Comparison of ENCODE assay signal across 8 cellular contexts in the genomic region with DNA sequence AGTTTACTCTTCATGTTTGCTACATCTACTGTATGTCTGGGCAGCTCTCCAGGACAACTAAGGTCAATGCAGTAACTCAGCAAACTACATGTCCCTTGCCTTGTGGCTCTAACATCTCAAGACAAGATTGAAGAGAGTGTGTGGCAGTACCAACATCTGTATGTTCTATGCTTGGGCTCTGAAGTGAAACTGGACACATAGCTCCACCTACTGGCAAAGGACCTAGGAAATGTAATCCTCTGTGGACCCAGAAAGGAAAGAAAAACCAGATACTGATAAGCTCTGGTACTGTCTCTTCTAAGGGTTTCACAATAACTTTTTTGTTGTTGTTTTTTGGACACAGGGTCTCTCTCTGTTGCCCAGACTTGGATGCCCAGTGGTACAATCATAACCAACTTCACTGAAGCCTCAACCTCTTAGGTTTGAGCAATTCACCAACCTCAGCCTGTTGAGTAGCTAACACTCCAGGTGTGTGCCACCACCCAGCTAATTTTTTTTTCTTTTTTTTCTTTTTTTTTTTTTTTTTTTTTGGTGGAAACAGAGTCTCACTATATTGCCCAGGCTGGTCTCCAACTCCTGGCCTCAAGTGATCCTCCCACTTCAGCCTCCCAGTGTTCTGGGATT.
A peak's percentile ranks its signal among the peaks of the same experiment; 100 is the strongest.
DNase-seq lines count a peak whose midpoint lies in the region; ATAC-seq and TF ChIP-seq lines count a peak whose summit lies in the region.

No MANE protein-coding gene starts in this region.

- TF ChIP-seq CTCF in transverse colon (IDR thresholded peaks at IDR 0.05): peak; percentile 32 to 58 (median 48)

- ATAC-seq in HG03175 (IDR thresholded peaks at IDR 0.05; ENCODE audit: unreplicated experiment): peak; percentile 97
- peak; percentile 84 for ATAC-seq in esophagus mucosa
- peak; percentile 83 for ATAC-seq in naive thymus-derived CD4-positive, alpha-beta T cell

- POLR2A ChIA-PET in naive thymus-derived CD4-positive, alpha-beta T cell (lab: Charles Lee): interaction anchor here (0.7 kb wide), 1 partner anchor 1565 kb away, joined by 3 read pairs; no protein-coding TSS in a partner anchor

- intact Hi-C loops in naive thymus-derived CD4-positive, alpha-beta T cell (cut with micrococcal nuclease): loop anchor here (1.0 to 2.0 kb wide), 8 partner anchors 100 to 1157 kb away; no protein-coding TSS in a partner anchor
- intact Hi-C loops in transverse colon (cut with DNase I; ENCODE audit: low total_unique reads): no loop called here

- H3K36me3 ChIP-seq in naive thymus-derived CD4-positive, alpha-beta T cell (ENCODE audit: control insufficient read depth in 2 of 3, insufficient read depth in 3 of 3, low read length in 3 of 3): no peaks in the 10 kb centered on the region
- H3K36me3 ChIP-seq in transverse colon: no peaks in the 10 kb centered on the region

- no peaks in the 10 kb centered on the region for H3K9me3 ChIP-seq in naive thymus-derived CD4-positive, alpha-beta T cell (ENCODE audit: control insufficient read depth in 2 of 3, low read length in 3 of 3)
- H3K9me3 ChIP-seq in transverse colon: no peaks in the 10 kb centered on the region

- no peak overlapping the region for H3K27ac Mint-ChIP-seq in naive thymus-derived CD4-positive, alpha-beta T cell

- H3K4me3 Mint-ChIP-seq in naive thymus-derived CD4-positive, alpha-beta T cell: no peak overlapping the region

- TF ChIP-seq POLR2A in transverse colon (IDR thresholded peaks at IDR 0.05): no peak

- H3K4me1 Mint-ChIP-seq in naive thymus-derived CD4-positive, alpha-beta T cell: peaks cover 0 to 5% (median 0%) of the 10 kb centered on the region in 7 donors

- no peak overlapping the region for H3K27ac ChIP-seq in naive thymus-derived CD4-positive, alpha-beta T cell (ENCODE audit: low read depth, low read length)
- no peak overlapping the region for H3K27ac ChIP-seq in transverse colon

- H3K4me1 ChIP-seq in naive thymus-derived CD4-positive, alpha-beta T cell (ENCODE audit: control insufficient read depth in 2 of 2, insufficient read depth in 2 of 2, low read length in 2 of 2): no peaks in the 10 kb centered on the region
- H3K4me1 ChIP-seq in transverse colon: no peaks in the 10 kb centered on the region

- DNase-seq in Caki2 (ENCODE audit: low read depth) (peak; percentile 39), GM19240 (ENCODE audit: insufficient read length, low spot score) (peak; percentile 36), NCI-H524 (lab: John Stamatoyannopoulos, UW) (peak; percentile 22 to 76), transverse colon (peak; percentile 27)
- DNase-seq in activated CD4-positive, alpha-beta T cell treated with anti-CD3 and anti-CD28 coated beads, Interleukin-2, amount 50 U/mL, for 48 hours: peak; percentile 32 to 47
- DNase-seq in naive thymus-derived CD4-positive, alpha-beta T cell: peak in 8 of 9 donors; percentile 25 to 63 (median 52)

- no peaks in the 10 kb centered on the region for H3K27me3 ChIP-seq in naive thymus-derived CD4-positive, alpha-beta T cell (ENCODE audit: control insufficient read depth in 2 of 2, insufficient read depth in 2 of 2, low read length in 2 of 2)
- H3K27me3 ChIP-seq in transverse colon: no peaks in the 10 kb centered on the region

- no peak overlapping the region for H3K4me3 ChIP-seq in naive thymus-derived CD4-positive, alpha-beta T cell (ENCODE audit: low read length)
- no peak overlapping the region for H3K4me3 ChIP-seq in transverse colon

- peaks cover 0 to 21% (median 3%) of the 10 kb centered on the region in 11 donors for H3K9me3 Mint-ChIP-seq in naive thymus-derived CD4-positive, alpha-beta T cell

- CTCF ChIA-PET in naive thymus-derived CD4-positive, alpha-beta T cell (lab: Charles Lee): interaction anchor here (0.6 to 2.5 kb wide), 12 partner anchors 24 to 1160 kb away, joined by 3 to 13 read pairs (median 4); no protein-coding TSS in a partner anchor

- no peak for TF ChIP-seq EP300 in transverse colon (IDR thresholded peaks at IDR 0.05; ENCODE audit: low read depth)

- peaks cover 3 to 6% (median 4%) of the 10 kb centered on the region in 5 donors for H3K27me3 Mint-ChIP-seq in naive thymus-derived CD4-positive, alpha-beta T cell

- in situ Hi-C loops in Caki2 (cut with HindIII; ENCODE audit: low pct_unique_long_range_greater_than_20kb, low sequenced_read_pairs) (no loop called here), transverse colon (cut with MboI; ENCODE audit: low pct_ligation_motif_present in 1 of 4, low pct_unique_long_range_greater_than_20kb in 1 of 4, low sequenced_read_pairs in 3 of 4) (loop anchor here in 2 of 4 donors (25.0 kb wide), 1 partner anchor 1160 kb away; no protein-coding TSS in a partner anchor)

- H3K36me3 Mint-ChIP-seq in naive thymus-derived CD4-positive, alpha-beta T cell: peaks cover 0 to 6% (median 0%) of the 10 kb centered on the region in 5 donors
